Comparison of ENCODE assay signal across 18 cellular contexts in genomic region chr15:70967646-70968045, GRCh38.
"Had no signal": no experiment of that assay in that cellular context is flagged by ENCODE, and none has a peak within 500 bp of the region (broad histone marks: within the 10 kb centered on the region; RNA-seq: fewer than 3 reads in every experiment).

No MANE protein-coding gene starts in this region.

- H3K27ac ChIP-seq: coronary artery, dorsolateral prefrontal cortex, esophagus muscularis mucosa, foreskin keratinocyte, gastroesophageal sphincter, heart right ventricle, left lung, lower lobe of right lung had no signal

- H3K9me3 ChIP-seq: esophagus muscularis mucosa, gastroesophageal sphincter, left lung, lower lobe of right lung, mucosa of descending colon had no signal

- H3K4me3 ChIP-seq: coronary artery, dorsolateral prefrontal cortex, esophagus muscularis mucosa, gastroesophageal sphincter, heart right ventricle, left lung, lower lobe of right lung, mucosa of descending colon had no signal

- DNase-seq: dermis blood vessel endothelial cell; effector CD4-positive, alpha-beta T cell; effector memory CD4-positive, alpha-beta T cell; foreskin keratinocyte; head of caudate nucleus; heart right ventricle; hippocampal formation; left cardiac atrium; left lung; left ventricle myocardium superior; lower lobe of right lung; mesenchymal stem cell; mucosa of descending colon; naive B cell had no signal

- H3K27me3 ChIP-seq: dorsolateral prefrontal cortex, esophagus muscularis mucosa, foreskin keratinocyte, gastroesophageal sphincter, heart right ventricle, left lung had no signal

- H3K4me1 ChIP-seq: esophagus muscularis mucosa, foreskin keratinocyte, gastroesophageal sphincter, heart right ventricle, left lung, lower lobe of right lung had no signal

- H3K36me3 ChIP-seq: gastroesophageal sphincter, left lung had no signal
